Comparison of ENCODE assay signal across 16 cellular contexts in genomic region chr20:37354210-37355195, GRCh38. TPM values are rescaled to one million over a fixed set of nuclear protein-coding genes. Genes with fewer than 3 reads are reported as not detected.
DNase-seq lines count a peak whose midpoint lies in the region; ATAC-seq and TF ChIP-seq lines count a peak whose summit lies in the region.
"Had no signal": no experiment of that assay in that cellular context is flagged by ENCODE, and none has a peak within 500 bp of the region (broad histone marks: within the 10 kb centered on the region; RNA-seq: fewer than 3 reads in every experiment).

No MANE protein-coding gene starts in this region.

- no peaks in the 10 kb centered on the region for H3F3A ChIP-seq in neural progenitor cell (ENCODE audit: low read depth)

- no peak for TF ChIP-seq CTCF in chondrocyte (IDR thresholded peaks at IDR 0.05)
- TF ChIP-seq CTCF in neural progenitor cell (IDR thresholded peaks at IDR 0.05) = no peak
- TF ChIP-seq CTCF in gastroesophageal sphincter (IDR thresholded peaks at IDR 0.05) = no peak

- H3K27me3 Mint-ChIP-seq in chondrocyte (ENCODE audit: low read depth) = no peaks in the 10 kb centered on the region
- peaks cover 7% of the 10 kb centered on the region for H3K27me3 Mint-ChIP-seq in neural progenitor cell (ENCODE audit: insufficient read depth, low read depth)
- H3K27me3 Mint-ChIP-seq: activated B cell treated with CpG ODN at 0.5 μM for 24 hours; activated naive CD4-positive, alpha-beta T cell treated with anti-CD3 and anti-CD28 coated beads, Interleukin-2, amount 50 U/mL, for 24 hours had no signal

- H3K4me2 ChIP-seq in neural progenitor cell = no peak overlapping the region

- H3K9me3 ChIP-seq in neural progenitor cell (ENCODE audit: low read depth) (no peaks in the 10 kb centered on the region), gastroesophageal sphincter (no peaks in the 10 kb centered on the region)

- no peak overlapping the region for H3K9ac ChIP-seq in neural progenitor cell
- H3K9ac ChIP-seq: GM23248 had no signal

- H2AFZ ChIP-seq in neural progenitor cell (replicated peaks) = no peak overlapping the region
- H2AFZ ChIP-seq: GM23248 had no signal

- H3K4me1 ChIP-seq in neural progenitor cell (peaks cover 3% of the 10 kb centered on the region), gastroesophageal sphincter (peaks cover 0 to 69% (median 18%) of the 10 kb centered on the region in 3 donors)

- ATAC-seq in HG03159 (IDR thresholded peaks at IDR 0.05; ENCODE audit: unreplicated experiment) (no peak), gastroesophageal sphincter (no peak)

- 80 to 92% methylated on average over 3 to 9 of the region's 18 CpGs for WGBS in gastroesophageal sphincter (ENCODE audit: low coverage in 1 of 2), 2 donors

- H3K27me3 ChIP-seq in H7 (ENCODE audit: control insufficient read depth, insufficient read depth, low read length) (no peaks in the 10 kb centered on the region), neural progenitor cell (no peaks in the 10 kb centered on the region), gastroesophageal sphincter (no peaks in the 10 kb centered on the region)

- H3K36me3 Mint-ChIP-seq in chondrocyte (ENCODE audit: low read depth) = no peaks in the 10 kb centered on the region
- H3K36me3 Mint-ChIP-seq in neural progenitor cell = peaks cover 13% of the 10 kb centered on the region
- H3K36me3 Mint-ChIP-seq: activated naive CD4-positive, alpha-beta T cell treated with anti-CD3 and anti-CD28 coated beads, Interleukin-2, amount 50 U/mL, for 24 hours had no signal

- TF ChIP-seq POLR2A in gastroesophageal sphincter (IDR thresholded peaks at IDR 0.05) = no peak

- peaks cover 99% of the 10 kb centered on the region for H4K20me1 ChIP-seq in neural progenitor cell (ENCODE audit: low read depth)

- no peak overlapping the region for H3K27ac ChIP-seq in neural progenitor cell
- peak overlapping the region; percentile 17 for H3K27ac ChIP-seq in temporal lobe (ENCODE audit: low read depth, low read length)
- no peak overlapping the region for H3K27ac ChIP-seq in gastroesophageal sphincter
- H3K27ac ChIP-seq: GM23248 had no signal

- no peak for TF ChIP-seq EP300 in gastroesophageal sphincter (IDR thresholded peaks at IDR 0.05)

- no peaks in the 10 kb centered on the region for H3K9me3 Mint-ChIP-seq in chondrocyte (ENCODE audit: low read depth)
- no peaks in the 10 kb centered on the region for H3K9me3 Mint-ChIP-seq in neural progenitor cell
- H3K9me3 Mint-ChIP-seq: activated B cell treated with CpG ODN at 0.5 μM for 24 hours; activated naive CD4-positive, alpha-beta T cell treated with anti-CD3 and anti-CD28 coated beads, Interleukin-2, amount 50 U/mL, for 24 hours had no signal

- H3K4me3 ChIP-seq in H7 (ENCODE audit: insufficient read depth, low read depth, low read length) (no peak overlapping the region), neural progenitor cell (no peak overlapping the region), gastroesophageal sphincter (no peak overlapping the region)
- H3K4me3 ChIP-seq: GM23248 had no signal

- H3K36me3 ChIP-seq in H7 (replicated peaks; ENCODE audit: control insufficient read depth, insufficient read depth, low read length) = peaks cover 3% of the 10 kb centered on the region
- H3K36me3 ChIP-seq in neural progenitor cell = no peaks in the 10 kb centered on the region
- peaks cover 0 to 16% of the 10 kb centered on the region in 2 donors for H3K36me3 ChIP-seq in gastroesophageal sphincter

- H3K4me1 Mint-ChIP-seq in chondrocyte (ENCODE audit: low read depth) = peaks cover 26% of the 10 kb centered on the region
- peaks cover 32% of the 10 kb centered on the region for H3K4me1 Mint-ChIP-seq in neural progenitor cell
- H3K4me1 Mint-ChIP-seq: activated naive CD4-positive, alpha-beta T cell treated with anti-CD3 and anti-CD28 coated beads, Interleukin-2, amount 50 U/mL, for 24 hours had no signal

- peaks cover 86% of the 10 kb centered on the region for H3K79me2 ChIP-seq in neural progenitor cell (ENCODE audit: low read depth)

- DNase-seq in H7 (peak; percentile 22), chondrocyte (ENCODE audit: low spot score) (peak; percentile 49), neural progenitor cell (ENCODE audit: low spot score) (no peak)
- DNase-seq in activated CD8-positive, alpha-beta memory T cell treated with anti-CD3 and anti-CD28 coated beads for 24 hours = no peak
- DNase-seq: activated B cell treated with CpG ODN at 0.5 μM for 24 hours; activated T-cell treated with anti-CD3 and anti-CD28 coated beads, Interleukin-2, amount 50 U/mL, for 48 hours; COR-L47; GM23248; NCI-H2029 treated with DMSO at 0.1 percent for 48 hours; RPMI8226; stimulated activated CD8-positive, alpha-beta memory T cell treated with anti-CD3 and anti-CD28 coated beads, Interleukin-4, amount 100 ng/mL, for 48 hours; T-helper 9 cell had no signal

- H3K4me3 Mint-ChIP-seq in chondrocyte (ENCODE audit: unreplicated experiment) (no peak overlapping the region), neural progenitor cell (no peak overlapping the region)
- H3K4me3 Mint-ChIP-seq: activated B cell treated with CpG ODN at 0.5 μM for 24 hours; activated naive CD4-positive, alpha-beta T cell treated with anti-CD3 and anti-CD28 coated beads, Interleukin-2, amount 50 U/mL, for 24 hours had no signal

- no peak overlapping the region for H3K27ac Mint-ChIP-seq in chondrocyte (ENCODE audit: unreplicated experiment)
- peak overlapping the region; percentile 84 for H3K27ac Mint-ChIP-seq in neural progenitor cell
- H3K27ac Mint-ChIP-seq: activated B cell treated with CpG ODN at 0.5 μM for 24 hours; activated naive CD4-positive, alpha-beta T cell treated with anti-CD3 and anti-CD28 coated beads, Interleukin-2, amount 50 U/mL, for 24 hours had no signal

RNA-seq across cellular contexts. Expression of gene SRC, which starts 8.6 kb away (rescaled TPM):
- 31.4 and 32.5 TPM in 2 replicates for total RNA-seq in H7 (2014; rRNA removed; shearing (Covaris generic))
- total RNA-seq in chondrocyte (16.0 to 25.7 TPM (median 25.1 TPM) in 3 replicates), neural progenitor cell (ENCODE audit: low replicate concordance) (15.4 and 47.4 TPM in 2 replicates), temporal lobe (28.3 TPM), gastroesophageal sphincter (10 to 100 TPM; 30.6 to 54.7 (median 45.0) TPM)

Comparison
In these comparisons a context has a peak if more than half of its experiments do, and no peak if none do; other contexts are left out.
1. DNase-seq: peak in H7 (single experiment) and chondrocyte (single experiment); none in neural progenitor cell (single experiment) and activated CD8-positive, alpha-beta memory T cell treated with anti-CD3 and anti-CD28 coated beads for 24 hours (single experiment).